8 cellular contexts compared by ENCODE assay signal in genomic region chr1:16168144-16168496, GRCh38. TPM values are rescaled to one million over a fixed set of nuclear protein-coding genes. Genes with fewer than 3 reads are reported as not detected.
A peak's percentile ranks its signal among the peaks of the same experiment; 100 is the strongest.
DNase-seq lines count a peak whose midpoint lies in the region; ATAC-seq and TF ChIP-seq lines count a peak whose summit lies in the region.
"Not testable (repeated sequence)": the region's sequence is repeated elsewhere in the genome, so short reads cannot be mapped to it uniquely, and the experiment has no call there.

No MANE protein-coding gene starts in this region.

- H3K27me3 ChIP-seq in BLaER1, result peaks cover 24% of the 10 kb centered on the region
- not testable (repeated sequence) for H3K27me3 ChIP-seq in SU-DHL-6 (ENCODE audit: low read length); effector memory CD4-positive, alpha-beta T cell (replicated peaks; ENCODE audit: control insufficient read depth, insufficient read depth, low read length, poor library complexity, severe bottlenecking); iPS-20b (ENCODE audit: insufficient read depth, low read length); neural cell (ENCODE audit: insufficient read depth, low read depth, low read length)

- not testable (repeated sequence) for TF ChIP-seq RAD21 in neural cell (conservative IDR thresholded peaks at IDR 0.05)

- TF ChIP-seq CTCF in HFFc6 (IDR thresholded peaks at IDR 0.05); SU-DHL-6 (IDR thresholded peaks at IDR 0.05; ENCODE audit: insufficient read depth, low read length, poor library complexity, severe bottlenecking); neural cell (IDR thresholded peaks at IDR 0.05; ENCODE audit: poor library complexity, severe bottlenecking): not testable (repeated sequence)

- not testable (repeated sequence) for H4K20me1 ChIP-seq in BLaER1; SU-DHL-6 (ENCODE audit: low read depth, low read length); neural cell (ENCODE audit: insufficient read depth)

- H3K4me3 ChIP-seq in BLaER1 (peak overlapping the region; percentile 60), SU-DHL-6 (ENCODE audit: insufficient read depth, low read length, poor library complexity, severe bottlenecking) (peak overlapping the region; percentile 34), iPS-20b (ENCODE audit: low read length) (peak overlapping the region; percentile 61; the same call in 1 of the 2 replicates), neural cell (ENCODE audit: low read length) (peak overlapping the region; percentile 67)
- peak overlapping the region; percentile 58 for H3K4me3 ChIP-seq in effector memory CD4-positive, alpha-beta T cell (ENCODE audit: insufficient read depth, low read depth, low read length, poor library complexity, severe bottlenecking)

- TF ChIP-seq EP300 in neural cell (conservative IDR thresholded peaks at IDR 0.05; ENCODE audit: poor library complexity, severe bottlenecking), result not testable (repeated sequence)

- H3K9me3 Mint-ChIP-seq in HFFc6; activated naive CD4-positive, alpha-beta T cell treated with anti-CD3 and anti-CD28 coated beads for 36 hours; stimulated activated naive B cell treated with anti-CD40 and anti-IgM and Interleukin-4, amounts not matched to agents 10 μg/mL and 1 μg/mL and 100 μg/mL, for 72 hours: not testable (repeated sequence)

- H3K9me2 ChIP-seq in SU-DHL-6 (replicated peaks; ENCODE audit: insufficient read depth, low read length); neural cell (ENCODE audit: insufficient read depth, low read length): not testable (repeated sequence)

- H3K4me3 Mint-ChIP-seq in HFFc6, result peak overlapping the region; percentile 39
- H3K4me3 Mint-ChIP-seq in activated naive CD4-positive, alpha-beta T cell treated with anti-CD3 and anti-CD28 coated beads for 36 hours, result peak overlapping the region; percentile 60
- peak overlapping the region; percentile 76 to 85 for H3K4me3 Mint-ChIP-seq in stimulated activated naive B cell treated with anti-CD40 and anti-IgM and Interleukin-4, amounts not matched to agents 10 μg/mL and 1 μg/mL and 100 μg/mL, for 72 hours

- H3K4me1 Mint-ChIP-seq in HFFc6 (ENCODE audit: low read depth), result peaks cover 31% of the 10 kb centered on the region
- peaks cover 44% of the 10 kb centered on the region for H3K4me1 Mint-ChIP-seq in activated naive CD4-positive, alpha-beta T cell treated with anti-CD3 and anti-CD28 coated beads for 36 hours (ENCODE audit: low read depth)
- peaks cover 23 to 45% of the 10 kb centered on the region in 2 donors for H3K4me1 Mint-ChIP-seq in stimulated activated naive B cell treated with anti-CD40 and anti-IgM and Interleukin-4, amounts not matched to agents 10 μg/mL and 1 μg/mL and 100 μg/mL, for 72 hours

- H3F3A ChIP-seq in SU-DHL-6 (ENCODE audit: insufficient read depth); neural cell (ENCODE audit: insufficient read depth, low read length, poor library complexity, severe bottlenecking): not testable (repeated sequence)

- not testable (repeated sequence) for H3K27ac Mint-ChIP-seq in HFFc6; activated naive CD4-positive, alpha-beta T cell treated with anti-CD3 and anti-CD28 coated beads for 36 hours
- peak overlapping the region; percentile 51 for H3K27ac Mint-ChIP-seq in stimulated activated naive B cell treated with anti-CD40 and anti-IgM and Interleukin-4, amounts not matched to agents 10 μg/mL and 1 μg/mL and 100 μg/mL, for 72 hours

- not testable (repeated sequence) for H3K79me2 ChIP-seq in SU-DHL-6 (ENCODE audit: insufficient read depth, low read length); neural cell (replicated peaks; ENCODE audit: insufficient read depth, low read length)

- H3K9ac ChIP-seq in BLaER1; SU-DHL-6 (ENCODE audit: low read length); iPS-20b (ENCODE audit: low read depth, low read length); neural cell (ENCODE audit: low read length): not testable (repeated sequence)

- H3K36me3 Mint-ChIP-seq in HFFc6 (ENCODE audit: low read depth); activated naive CD4-positive, alpha-beta T cell treated with anti-CD3 and anti-CD28 coated beads for 36 hours (ENCODE audit: low read depth); stimulated activated naive B cell treated with anti-CD40 and anti-IgM and Interleukin-4, amounts not matched to agents 10 μg/mL and 1 μg/mL and 100 μg/mL, for 72 hours: not testable (repeated sequence)

- not testable (repeated sequence) for DNase-seq in HFFc6; activated naive CD4-positive, alpha-beta T cell treated with anti-CD3 and anti-CD28 coated beads for 36 hours; effector memory CD4-positive, alpha-beta T cell; stimulated activated naive B cell treated with anti-CD40 and anti-IgM and Interleukin-4, amounts not matched to agents 10 μg/mL and 1 μg/mL and 100 μg/mL, for 72 hours

- not testable (repeated sequence) for H3K9me3 ChIP-seq in BLaER1; SU-DHL-6 (ENCODE audit: insufficient read depth, low read length); effector memory CD4-positive, alpha-beta T cell (ENCODE audit: control insufficient read depth, low read length); iPS-20b (ENCODE audit: insufficient read depth, low read depth, low read length); neural cell (ENCODE audit: low read length)

- ATAC-seq in stimulated activated naive B cell treated with anti-CD40 and anti-IgM and Interleukin-4, amounts not matched to agents 10 μg/mL and 1 μg/mL and 100 μg/mL, for 72 hours (replicated peaks), result not testable (repeated sequence)

- intact Hi-C loops in activated naive CD4-positive, alpha-beta T cell treated with anti-CD3 and anti-CD28 coated beads for 36 hours (cut with micrococcal nuclease), result loop anchor here (2.0 to 10.0 kb wide), 4 partner anchors 39 to 643 kb away; partner anchors contain the start of genes CASP9, DNAJC16 and SZRD1

- peaks cover 53% of the 10 kb centered on the region for H3K4me1 ChIP-seq in BLaER1
- peaks cover 29% of the 10 kb centered on the region for H3K4me1 ChIP-seq in effector memory CD4-positive, alpha-beta T cell (ENCODE audit: control insufficient read depth, insufficient read depth, low read length, poor library complexity, severe bottlenecking)
- peaks cover 11% of the 10 kb centered on the region; the same call in 1 of the 2 replicates for H3K4me1 ChIP-seq in iPS-20b (ENCODE audit: insufficient read depth, low read length)

- H3K27ac ChIP-seq in BLaER1; SU-DHL-6 (ENCODE audit: low read depth, low read length); effector memory CD4-positive, alpha-beta T cell (ENCODE audit: insufficient read depth, low read length, poor library complexity, severe bottlenecking); iPS-20b (ENCODE audit: low read length); neural cell (ENCODE audit: low read length): not testable (repeated sequence)

- CTCF ChIA-PET in activated naive CD4-positive, alpha-beta T cell treated with anti-CD3 and anti-CD28 coated beads for 36 hours (lab: Charles Lee), result interaction anchor here (0.5 to 2.1 kb wide), 5 partner anchors 86 to 176 kb away, joined by 3 to 10 read pairs (median 4); no protein-coding TSS in a partner anchor

- H3K27me3 Mint-ChIP-seq in HFFc6 (ENCODE audit: insufficient read depth); activated naive CD4-positive, alpha-beta T cell treated with anti-CD3 and anti-CD28 coated beads for 36 hours (ENCODE audit: low read depth): not testable (repeated sequence)
- H3K27me3 Mint-ChIP-seq in stimulated activated naive B cell treated with anti-CD40 and anti-IgM and Interleukin-4, amounts not matched to agents 10 μg/mL and 1 μg/mL and 100 μg/mL, for 72 hours, result peaks cover 4 to 46% of the 10 kb centered on the region in 2 donors

- H3K4me2 ChIP-seq in BLaER1, result peak overlapping the region; percentile 87
- H3K4me2 ChIP-seq in SU-DHL-6 (ENCODE audit: low read depth, low read length, poor library complexity, severe bottlenecking), result peak overlapping the region; percentile 53
- H3K4me2 ChIP-seq in neural cell (ENCODE audit: low read length), result not testable (repeated sequence)

- H2AFZ ChIP-seq in SU-DHL-6 (ENCODE audit: low read depth, low read length, severe bottlenecking); neural cell (ENCODE audit: low read depth, low read length): not testable (repeated sequence)

- H3K36me3 ChIP-seq in BLaER1; SU-DHL-6 (ENCODE audit: low read length); effector memory CD4-positive, alpha-beta T cell (ENCODE audit: control insufficient read depth, insufficient read depth, low read length); iPS-20b (ENCODE audit: insufficient read depth, low read depth, low read length); neural cell (ENCODE audit: insufficient read depth, low read length): not testable (repeated sequence)

RNA-seq across cellular contexts. Expression of gene EPHA2, which starts 12.3 kb away (rescaled TPM):
- 100 to 1,000 TPM in 1 of 6 experiments, 10 to 100 TPM in 5; 77.3 to 106 (median 81.2) TPM for total RNA-seq in HFFc6 (2021; fragmentation: NEBNext Ultra II Directional; extraction: Animal tissue kit (Norgen Biotek cat#: 25700))
- under 1 TPM; 0.29 to 0.54 TPM for total RNA-seq in activated naive CD4-positive, alpha-beta T cell treated with anti-CD3 and anti-CD28 coated beads for 36 hours
- 0.63 and 0.66 TPM in 2 replicates for polyA plus RNA-seq in neural cell
- polyA minus RNA-seq in neural cell, result 1.5 and 1.6 TPM in 2 replicates

RNA-seq across cellular contexts. Expression of gene ARHGEF19, which starts 44.3 kb away (rescaled TPM):
- 1 to 10 TPM; 5.5 to 9.0 (median 7.2) TPM for total RNA-seq in HFFc6 (2021; fragmentation: NEBNext Ultra II Directional; extraction: Animal tissue kit (Norgen Biotek cat#: 25700))
- total RNA-seq in activated naive CD4-positive, alpha-beta T cell treated with anti-CD3 and anti-CD28 coated beads for 36 hours, result 1 to 10 TPM; 5.3 to 5.9 TPM
- polyA plus RNA-seq in neural cell, result 0.93 and 2.1 TPM in 2 replicates
- polyA minus RNA-seq in neural cell, result 0.46 and 1.2 TPM in 2 replicates

Comparison
In these comparisons a context has a peak if more than half of its experiments do, and no peak if none do; other contexts are left out.
1. RNA of gene EPHA2, which starts 12.3 kb away (total RNA-seq): 77.3 to 106 TPM in HFFc6; 0.29 to 0.54 TPM in activated naive CD4-positive, alpha-beta T cell treated with anti-CD3 and anti-CD28 coated beads for 36 hours; every median in the first group is over 10 times any median in the second.
2. Peak in every context shown above with its lines, with median percentiles within 50 percentile points of each other: H3K4me3 ChIP-seq and H3K4me3 Mint-ChIP-seq.